In genomic region chr16:86087011-86087453, GRCh38 we compare ENCODE assay signal across 20 cellular contexts.
"Had no signal": no experiment of that assay in that cellular context is flagged by ENCODE, and none has a peak within 500 bp of the region (broad histone marks: within the 10 kb centered on the region; RNA-seq: fewer than 3 reads in every experiment).

No MANE protein-coding gene starts in this region.

- H3K36me3 ChIP-seq: colonic mucosa, esophagus muscularis mucosa, thyroid gland had no signal

- H3K4me3 Mint-ChIP-seq: activated CD4-positive, alpha-beta memory T cell treated with anti-CD3 and anti-CD28 coated beads, Interleukin-2, amount 10 ng/mL, durations not matched to agents 7 days and 5 days; activated CD4-positive, alpha-beta T cell treated with anti-CD3 and anti-CD28 coated beads for 36 hours; activated T-helper 1 cell treated with anti-CD3 and anti-CD28 coated beads, Interleukin-12 subunit alpha, Interleukin-12 subunit beta, Interleukin-2, Interleukin-4 antibody, amounts not matched to agents 30 ng/mL and 10 ng/mL and 1 ng/mL, durations not matched to agents 14 hours and 24 hours and 36 hours; central memory CD8-positive, alpha-beta T cell; effector memory CD8-positive, alpha-beta T cell; neural crest cell; WTC11 had no signal

- H3K36me3 Mint-ChIP-seq: activated naive CD4-positive, alpha-beta T cell treated with anti-CD3 and anti-CD28 coated beads, Interleukin-2, amount 50 U/mL, for 72 hours; naive thymus-derived CD4-positive, alpha-beta T cell; WTC11 had no signal

- H3K4me1 ChIP-seq: colonic mucosa, esophagus muscularis mucosa, thyroid gland had no signal

- H3K27ac Mint-ChIP-seq: activated CD4-positive, alpha-beta memory T cell treated with anti-CD3 and anti-CD28 coated beads, Interleukin-2, amount 10 ng/mL, durations not matched to agents 7 days and 5 days; activated CD4-positive, alpha-beta T cell treated with anti-CD3 and anti-CD28 coated beads for 36 hours; activated T-helper 1 cell treated with anti-CD3 and anti-CD28 coated beads, Interleukin-12 subunit alpha, Interleukin-12 subunit beta, Interleukin-2, Interleukin-4 antibody, amounts not matched to agents 30 ng/mL and 10 ng/mL and 1 ng/mL, durations not matched to agents 14 hours and 24 hours and 36 hours; effector memory CD8-positive, alpha-beta T cell; WTC11 had no signal

- ATAC-seq: activated CD4-positive, alpha-beta T cell treated with anti-CD3 and anti-CD28 coated beads for 36 hours; activated naive CD4-positive, alpha-beta T cell treated with anti-CD3 and anti-CD28 coated beads, Interleukin-2, amount 50 U/mL, for 72 hours; effector memory CD8-positive, alpha-beta T cell; naive thymus-derived CD4-positive, alpha-beta T cell; sciatic nerve; SK-N-SH treated with all-trans-retinoic acid at 6 μM for 48 hours; stimulated activated naive CD8-positive, alpha-beta T cell treated with anti-CD3 and anti-CD28 coated beads, Interleukin-15, Interleukin-2, amounts not matched to agents 100 U/mL and 50 U/mL, for 24 hours; WTC11 had no signal

- H3K27me3 ChIP-seq: colonic mucosa, esophagus muscularis mucosa, thyroid gland had no signal

- DNase-seq: activated CD4-positive, alpha-beta memory T cell treated with anti-CD3 and anti-CD28 coated beads, Interleukin-2, amount 10 ng/mL, durations not matched to agents 7 days and 5 days; activated CD4-positive, alpha-beta T cell treated with anti-CD3 and anti-CD28 coated beads for 36 hours; colonic mucosa; effector memory CD8-positive, alpha-beta T cell; glutamatergic neuron; hypothalamus; naive thymus-derived CD4-positive, alpha-beta T cell; stimulated activated CD4-positive, alpha-beta T cell treated with anti-CD3 and anti-CD28 coated beads, Interleukin-4, amount 100 ng/mL, for 1 hour; stimulated activated naive CD8-positive, alpha-beta T cell treated with anti-CD3 and anti-CD28 coated beads, Interleukin-15, Interleukin-2, amounts not matched to agents 100 U/mL and 50 U/mL, for 24 hours; thyroid gland had no signal

- H3K4me1 Mint-ChIP-seq: activated CD4-positive, alpha-beta memory T cell treated with anti-CD3 and anti-CD28 coated beads, Interleukin-2, amount 10 ng/mL, durations not matched to agents 7 days and 5 days; central memory CD8-positive, alpha-beta T cell had no signal

- H3K9me3 Mint-ChIP-seq: activated CD4-positive, alpha-beta memory T cell treated with anti-CD3 and anti-CD28 coated beads, Interleukin-2, amount 10 ng/mL, durations not matched to agents 7 days and 5 days; activated naive CD4-positive, alpha-beta T cell treated with anti-CD3 and anti-CD28 coated beads, Interleukin-2, amount 50 U/mL, for 72 hours; activated T-helper 1 cell treated with anti-CD3 and anti-CD28 coated beads, Interleukin-12 subunit alpha, Interleukin-12 subunit beta, Interleukin-2, Interleukin-4 antibody, amounts not matched to agents 30 ng/mL and 10 ng/mL and 1 ng/mL, durations not matched to agents 14 hours and 24 hours and 36 hours; central memory CD8-positive, alpha-beta T cell; effector memory CD8-positive, alpha-beta T cell; naive thymus-derived CD4-positive, alpha-beta T cell; neural crest cell; WTC11 had no signal

- H3K4me3 ChIP-seq: colonic mucosa, dorsolateral prefrontal cortex, esophagus muscularis mucosa, smooth muscle cell, thyroid gland had no signal

- H3K9me3 ChIP-seq: colonic mucosa, esophagus muscularis mucosa, thyroid gland had no signal

- H3K27ac ChIP-seq: colonic mucosa, dorsolateral prefrontal cortex, esophagus muscularis mucosa, thyroid gland had no signal

- H3K27me3 Mint-ChIP-seq: activated CD4-positive, alpha-beta memory T cell treated with anti-CD3 and anti-CD28 coated beads, Interleukin-2, amount 10 ng/mL, durations not matched to agents 7 days and 5 days; activated CD4-positive, alpha-beta T cell treated with anti-CD3 and anti-CD28 coated beads for 36 hours had no signal
